ENCODE assay signal across 10 cellular contexts in genomic region chr11:67261635-67261941, GRCh38. TPM values are rescaled to one million over a fixed set of nuclear protein-coding genes. Genes with fewer than 3 reads are reported as not detected.
DNase-seq lines count a peak whose midpoint lies in the region; TF ChIP-seq lines count a peak whose summit lies in the region.
"Had no signal": no experiment of that assay in that cellular context is flagged by ENCODE, and none has a peak within 500 bp of the region (broad histone marks: within the 10 kb centered on the region; RNA-seq: fewer than 3 reads in every experiment).

No MANE protein-coding gene starts in this region.

- H3K27me3 ChIP-seq in cardiac muscle cell: no peaks in the 10 kb centered on the region

- H3K36me3 ChIP-seq in cardiac muscle cell (peaks cover 6% of the 10 kb centered on the region), urinary bladder (ENCODE audit: insufficient read depth) (no peaks in the 10 kb centered on the region)

- H3K4me3 ChIP-seq in cardiac muscle cell (peak overlapping the region; percentile 22), cardiac fibroblast (replicated peaks in 1 of 2; ENCODE audit: low read depth in 2 of 2, low read length in 2 of 2) (peak overlapping the region in 1 of 2 donors; percentile 45), urinary bladder (ENCODE audit: low read depth, low read length) (peak overlapping the region; percentile 29)

- H3K27ac ChIP-seq in cardiac muscle cell (no peak overlapping the region), urinary bladder (ENCODE audit: low read depth) (no peak overlapping the region)
- H3K27ac ChIP-seq: KMS-11 had no signal

- intact Hi-C loops in cardiac septum (cut with DNase I): loop anchor here (5.0 kb wide), 1 partner anchor 121 kb away; no protein-coding TSS in a partner anchor

- WGBS in urinary bladder: 11% methylated on average over 19 of the region's 19 CpGs

- TF ChIP-seq CTCF in cardiac muscle cell (IDR thresholded peaks at IDR 0.05; ENCODE audit: low read depth, low read length) (peak; percentile 19), cardiac fibroblast (IDR thresholded peaks at IDR 0.05; ENCODE audit: low read depth, low read length) (peak; percentile 28)

- DNase-seq in cardiac muscle cell (ENCODE audit: low read depth in 1 of 2, low spot score in 1 of 2): no peak
- DNase-seq in cardiac septum (ENCODE audit: low spot score): no peak
- no peak for DNase-seq in cardiac fibroblast (ENCODE audit: low read depth in 2 of 2)
- peak; percentile 84 for DNase-seq in mesenteric fat pad (ENCODE audit: low spot score)
- DNase-seq in hippocampal formation (lab: John Stamatoyannopoulos, UW): no peak
- no peak for DNase-seq in superior temporal gyrus (ENCODE audit: extremely low spot score)
- DNase-seq in NCI-H146 treated with DMSO at 0.1 percent for 48 hours (lab: John Stamatoyannopoulos, UW; ENCODE audit: unreplicated experiment): no peak
- DNase-seq: OCI-M1 had no signal

- H3K4me1 ChIP-seq in cardiac muscle cell (ENCODE audit: low read depth) (no peaks in the 10 kb centered on the region), urinary bladder (ENCODE audit: insufficient read depth) (no peaks in the 10 kb centered on the region)

- H3K9me3 ChIP-seq in cardiac muscle cell (ENCODE audit: low read depth): no peaks in the 10 kb centered on the region

RNA-seq across cellular contexts. Expression of gene GRK2, which starts 4.7 kb away (rescaled TPM):
- total RNA-seq in cardiac muscle cell (49.1 and 72.1 TPM in 2 replicates), cardiac septum (43.1 TPM), mesenteric fat pad (60.2 TPM), urinary bladder (21.1 TPM)
- polyA plus RNA-seq in cardiac muscle cell (62.9 and 85.1 TPM in 2 replicates), urinary bladder (66.3 TPM)

RNA-seq across cellular contexts. Expression of gene ANKRD13D, which starts 27.5 kb away (rescaled TPM):
- total RNA-seq in cardiac muscle cell (50.7 and 53.5 TPM in 2 replicates), cardiac septum (20.0 TPM), mesenteric fat pad (42.5 TPM), urinary bladder (25.2 TPM)
- polyA plus RNA-seq in cardiac muscle cell (39.4 and 47.6 TPM in 2 replicates), urinary bladder (44.0 TPM)

RNA-seq across cellular contexts. Expression of gene SSH3, which starts 41.7 kb away (rescaled TPM):
- total RNA-seq in cardiac muscle cell (18.7 and 39.9 TPM in 2 replicates), cardiac septum (22.3 TPM), mesenteric fat pad (19.9 TPM), urinary bladder (23.6 TPM)
- polyA plus RNA-seq in cardiac muscle cell (26.7 and 28.0 TPM in 2 replicates), urinary bladder (52.7 TPM)
